8 cellular contexts compared by ENCODE assay signal in genomic region chr19:1355258-1355973, GRCh38. TPM values are rescaled to one million over a fixed set of nuclear protein-coding genes. Genes with fewer than 3 reads are reported as not detected.
DNase-seq lines count a peak whose midpoint lies in the region; ATAC-seq, FAIRE-seq and TF ChIP-seq lines count a peak whose summit lies in the region.

No MANE protein-coding gene starts in this region.

- in situ Hi-C loops in HAP-1 (cut with MboI; ENCODE audit: low sequenced_read_pairs) = no loop called here

- peaks cover 9% of the 10 kb centered on the region for H4K20me1 ChIP-seq in hepatocyte (ENCODE audit: insufficient read depth, poor library complexity, severe bottlenecking)

- TF ChIP-seq CTCF in A673 (conservative IDR thresholded peaks at IDR 0.05; ENCODE audit: low read depth, low read length) (no peak), hepatocyte (IDR thresholded peaks at IDR 0.05; ENCODE audit: poor library complexity) (no peak), sigmoid colon (IDR thresholded peaks at IDR 0.05) (no peak)

- H3K36me3 ChIP-seq in A673 (ENCODE audit: insufficient read depth, low read length, poor library complexity, severe bottlenecking) (peaks cover 18% of the 10 kb centered on the region), HAP-1 (replicated peaks) (peaks cover 29% of the 10 kb centered on the region), hepatocyte (replicated peaks; ENCODE audit: insufficient read depth, low read depth) (no peaks in the 10 kb centered on the region), sigmoid colon (peaks cover 0 to 27% (median 5%) of the 10 kb centered on the region in 4 donors)

- no peaks in the 10 kb centered on the region for H3K9me3 Mint-ChIP-seq in activated naive CD4-positive, alpha-beta T cell treated with anti-CD3 and anti-CD28 coated beads, Interleukin-2, amount 50 U/mL, for 24 hours

- no peak for TF ChIP-seq EP300 in sigmoid colon (IDR thresholded peaks at IDR 0.05)

- 4% methylated on average over 9 of the region's 26 CpGs for WGBS in hepatocyte (ENCODE audit: low lambda C conversion rate, missing lambda C conversion rate)
- 2% methylated on average over 26 of the region's 26 CpGs for WGBS in sigmoid colon, 2 donors

- FAIRE-seq in GM19239 (lab: Jason Lieb, UNC) = no peak

- peak overlapping the region; percentile 91 for H3K4me3 Mint-ChIP-seq in activated naive CD4-positive, alpha-beta T cell treated with anti-CD3 and anti-CD28 coated beads, Interleukin-2, amount 50 U/mL, for 24 hours

- H3K36me3 Mint-ChIP-seq in activated naive CD4-positive, alpha-beta T cell treated with anti-CD3 and anti-CD28 coated beads, Interleukin-2, amount 50 U/mL, for 24 hours = peaks cover 8% of the 10 kb centered on the region

- H3K4me3 ChIP-seq in A673 (ENCODE audit: low read depth, low read length, poor library complexity, severe bottlenecking) (peak overlapping the region; percentile 80), HAP-1 (peak overlapping the region; percentile 72), hepatocyte (peak overlapping the region; percentile 83), sigmoid colon (peak overlapping the region; percentile 67 to 97 (median 89))

- H3K9me3 ChIP-seq in A673 (ENCODE audit: low read depth, low read length, poor library complexity, severe bottlenecking) (no peaks in the 10 kb centered on the region), HAP-1 (no peaks in the 10 kb centered on the region), hepatocyte (ENCODE audit: low read depth) (no peaks in the 10 kb centered on the region), sigmoid colon (no peaks in the 10 kb centered on the region)

- H3K27me3 Mint-ChIP-seq in activated naive CD4-positive, alpha-beta T cell treated with anti-CD3 and anti-CD28 coated beads, Interleukin-2, amount 50 U/mL, for 24 hours = no peaks in the 10 kb centered on the region

- ATAC-seq in HG02588 (IDR thresholded peaks at IDR 0.05; ENCODE audit: unreplicated experiment) (no peak), GM21447 (IDR thresholded peaks at IDR 0.05; ENCODE audit: unreplicated experiment) (no peak)

- intact Hi-C loops in A673 (cut with micrococcal nuclease; ENCODE audit: unreplicated experiment) (loop anchor here (2.0 kb wide), 1 partner anchor 27 kb away; the partner anchor contains the start of gene NDUFS7), sigmoid colon (cut with DNase I) (loop anchor here (5.0 kb wide), 2 partner anchors 52 to 78 kb away; partner anchors contain the start of genes DAZAP1 and FAM174C)

- peak overlapping the region; percentile 71 for H2AFZ ChIP-seq in hepatocyte

- H3K27me3 ChIP-seq in A673 (replicated peaks; ENCODE audit: insufficient read depth, low read depth, low read length, poor library complexity) = no peaks in the 10 kb centered on the region
- no peaks in the 10 kb centered on the region for H3K27me3 ChIP-seq in HAP-1 (ENCODE audit: low read depth)
- H3K27me3 ChIP-seq in hepatocyte = no peaks in the 10 kb centered on the region
- no peaks in the 10 kb centered on the region for H3K27me3 ChIP-seq in sigmoid colon

- H3K4me1 ChIP-seq in A673 (ENCODE audit: insufficient read depth, low read length, poor library complexity, severe bottlenecking) (peaks cover 36% of the 10 kb centered on the region), HAP-1 (peaks cover 33% of the 10 kb centered on the region), hepatocyte (ENCODE audit: insufficient read depth) (peaks cover 20% of the 10 kb centered on the region), sigmoid colon (peaks cover 0 to 33% (median 32%) of the 10 kb centered on the region in 4 donors)

- peaks cover 25% of the 10 kb centered on the region for H3K79me2 ChIP-seq in hepatocyte

- CTCF ChIA-PET in A673 (lab: Charles Lee) = no interaction called here

- peaks cover 15% of the 10 kb centered on the region for H3K4me1 Mint-ChIP-seq in activated naive CD4-positive, alpha-beta T cell treated with anti-CD3 and anti-CD28 coated beads, Interleukin-2, amount 50 U/mL, for 24 hours

- POLR2A ChIA-PET in A673 (lab: Charles Lee; ENCODE audit: low non-redundant PET) = interaction anchor here (0.5 kb wide), 1 partner anchor 87 kb away, joined by 3 read pairs; the partner anchor contains the start of gene CIRBP

- no TSS peak for BruUV-seq in A673 (replicated peaks; lab: Mats Ljungman, UMichigan)

- no peak for TF ChIP-seq POLR2A in sigmoid colon (IDR thresholded peaks at IDR 0.05)

- peak overlapping the region; percentile 99 for H3K4me2 ChIP-seq in hepatocyte

- peak overlapping the region; percentile 77 for H3K27ac ChIP-seq in A673 (ENCODE audit: low read depth, low read length, poor library complexity, severe bottlenecking)
- peak overlapping the region; percentile 24 for H3K27ac ChIP-seq in hepatocyte
- H3K27ac ChIP-seq in sigmoid colon = peak overlapping the region; percentile 91 to 99 (median 96)

- H3K9me2 ChIP-seq in hepatocyte (replicated peaks; ENCODE audit: insufficient read depth) = no peaks in the 10 kb centered on the region

- DNase-seq in A673 (ENCODE audit: low spot score) = peak; percentile 51
- no peak for DNase-seq in HAP-1 (ENCODE audit: low spot score in 2 of 2)
- DNase-seq in hepatocyte (ENCODE audit: low spot score) = no peak
- no peak for DNase-seq in sigmoid colon
- DNase-seq in GM19239 (ENCODE audit: insufficient read length, low spot score) = no peak

- peak overlapping the region; percentile 72 for H3K27ac Mint-ChIP-seq in activated naive CD4-positive, alpha-beta T cell treated with anti-CD3 and anti-CD28 coated beads, Interleukin-2, amount 50 U/mL, for 24 hours

RNA-seq across cellular contexts. Expression of gene NDUFS7, which starts 28.3 kb away (rescaled TPM):
- total RNA-seq in A673 (2021) (101 and 111 TPM in 2 replicates), hepatocyte (81.6 and 130 TPM in 2 replicates), sigmoid colon (100 to 1,000 TPM in 3 of 4 donors, 10 to 100 TPM in 1; 99.4 to 156 (median 128) TPM)
- polyA plus RNA-seq in hepatocyte (270 and 276 TPM in 2 replicates), sigmoid colon (100 to 1,000 TPM; 182 to 262 (median 192) TPM)

RNA-seq across cellular contexts. Expression of gene GAMT, which starts 45.9 kb away (rescaled TPM):
- total RNA-seq in A673 (2021) (18.8 and 28.5 TPM in 2 replicates), hepatocyte (121 and 122 TPM in 2 replicates), sigmoid colon (10 to 100 TPM in 3 of 4 donors, 1 to 10 TPM in 1; 7.8 to 16.6 (median 11.5) TPM)
- polyA plus RNA-seq in hepatocyte (148 and 170 TPM in 2 replicates), sigmoid colon (1 to 10 TPM; 1.8 to 6.0 (median 5.7) TPM)

RNA-seq across cellular contexts. Expression of gene DAZAP1, which starts 52.0 kb away (rescaled TPM):
- total RNA-seq in A673 (2021) = 222 and 229 TPM in 2 replicates
- 42.4 and 46.8 TPM in 2 replicates for total RNA-seq in hepatocyte
- 35.8 and 37.9 TPM in 2 replicates for polyA plus RNA-seq in hepatocyte
- 10 to 100 TPM; 28.2 to 54.4 (median 42.2) TPM for total RNA-seq in sigmoid colon
- 100 to 1,000 TPM in 1 of 3 donors, 10 to 100 TPM in 2; 51.1 to 132 (median 51.6) TPM for polyA plus RNA-seq in sigmoid colon

Comparison
In these comparisons a context has a peak if more than half of its experiments do, and no peak if none do; other contexts are left out.
1. H3K27ac ChIP-seq: peak in every context shown above with its lines; median percentile 96 in sigmoid colon; 77 in A673; 24 in hepatocyte.